In the genomic region with DNA sequence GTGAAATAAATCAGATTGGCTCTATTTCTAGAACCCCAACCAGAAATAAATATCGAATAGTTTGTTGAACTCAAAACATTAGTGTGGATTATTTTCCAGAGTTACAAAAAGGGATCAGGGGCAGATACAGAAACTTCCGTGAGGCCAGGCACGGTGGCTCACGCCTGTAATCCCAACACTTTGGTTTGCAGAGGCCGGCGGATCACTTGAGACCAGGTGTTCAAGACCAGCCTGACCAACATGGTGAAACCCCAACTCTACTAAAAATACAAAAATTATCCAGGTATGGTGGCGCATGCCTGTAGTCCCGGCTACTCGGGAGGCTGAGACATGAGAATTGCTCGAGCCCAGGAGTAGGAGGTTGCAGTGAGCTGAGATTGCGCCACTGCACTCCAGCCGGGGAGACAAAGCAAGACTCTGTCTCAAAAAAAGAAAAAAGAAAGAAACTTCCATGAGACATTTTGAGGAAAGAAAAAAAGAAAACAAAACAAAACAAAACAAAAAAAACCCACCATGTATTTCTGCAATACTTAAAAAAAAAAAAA, we compare ENCODE assay signal across 14 cellular contexts. TPM values are rescaled to one million over a fixed set of nuclear protein-coding genes. Genes with fewer than 3 reads are reported as not detected.
DNase-seq lines count a peak whose midpoint lies in the region; ATAC-seq and TF ChIP-seq lines count a peak whose summit lies in the region.
"Had no signal": no experiment of that assay in that cellular context is flagged by ENCODE, and none has a peak within 500 bp of the region (broad histone marks: within the 10 kb centered on the region; RNA-seq: fewer than 3 reads in every experiment).

No MANE protein-coding gene starts in this region.

- no peak overlapping the region for H3K4me3 ChIP-seq in breast epithelium
- peak overlapping the region; percentile 83 for H3K4me3 ChIP-seq in upper lobe of right lung
- no peak overlapping the region for H3K4me3 ChIP-seq in WERI-Rb-1 (ENCODE audit: low read depth, low read length)
- H3K4me3 ChIP-seq in transverse colon: no peak overlapping the region

- H3K4me3 Mint-ChIP-seq in MCF 10A (ENCODE audit: unreplicated experiment) (peak overlapping the region; percentile 84), memory B cell (peak overlapping the region; percentile 93)
- H3K4me3 Mint-ChIP-seq in activated T-helper 1 cell treated with anti-CD3 and anti-CD28 coated beads, Interleukin-12 subunit alpha, Interleukin-12 subunit beta, Interleukin-2, Interleukin-4 antibody, amounts not matched to agents 30 ng/mL and 10 ng/mL and 1 ng/mL, durations not matched to agents 14 hours and 24 hours and 36 hours: peak overlapping the region; percentile 96

- POLR2A ChIA-PET in MCF 10A (lab: Yijun Ruan, JAX): interaction anchor here (0.9 to 1.1 kb wide), 2 partner anchors 13 to 665 kb away, joined by 3 read pairs; no protein-coding TSS in a partner anchor

- no peak overlapping the region for H3K27ac Mint-ChIP-seq in MCF 10A (ENCODE audit: low read depth, unreplicated experiment)
- no peak overlapping the region for H3K27ac Mint-ChIP-seq in activated T-helper 1 cell treated with anti-CD3 and anti-CD28 coated beads, Interleukin-12 subunit alpha, Interleukin-12 subunit beta, Interleukin-2, Interleukin-4 antibody, amounts not matched to agents 30 ng/mL and 10 ng/mL and 1 ng/mL, durations not matched to agents 14 hours and 24 hours and 36 hours
- no peak overlapping the region for H3K27ac Mint-ChIP-seq in memory B cell

- 75 to 91% methylated on average over 7 to 12 of the region's 12 CpGs for WGBS in transverse colon (ENCODE audit: low coverage in 1 of 2), 2 donors

- TF ChIP-seq POLR2A in breast epithelium (IDR thresholded peaks at IDR 0.05) (no peak), transverse colon (IDR thresholded peaks at IDR 0.05) (no peak)

- in situ Hi-C loops in transverse colon (cut with MboI; ENCODE audit: low pct_ligation_motif_present in 1 of 4, low pct_unique_long_range_greater_than_20kb in 1 of 4, low sequenced_read_pairs in 3 of 4): no loop called here

- ATAC-seq in memory B cell (ENCODE audit: low read depth) (no peak), upper lobe of right lung (no peak)

- H3K27ac ChIP-seq in breast epithelium (no peak overlapping the region), upper lobe of right lung (no peak overlapping the region), WERI-Rb-1 (no peak overlapping the region), transverse colon (peak overlapping the region in 1 of 4 donors; percentile 83)
- H3K27ac ChIP-seq: C4-2B had no signal

- H3K27me3 Mint-ChIP-seq in MCF 10A (ENCODE audit: insufficient read depth, unreplicated experiment) (no peaks in the 10 kb centered on the region), memory B cell (no peaks in the 10 kb centered on the region)
- peaks cover 7% of the 10 kb centered on the region for H3K27me3 Mint-ChIP-seq in activated T-helper 1 cell treated with anti-CD3 and anti-CD28 coated beads, Interleukin-12 subunit alpha, Interleukin-12 subunit beta, Interleukin-2, Interleukin-4 antibody, amounts not matched to agents 30 ng/mL and 10 ng/mL and 1 ng/mL, durations not matched to agents 14 hours and 24 hours and 36 hours (ENCODE audit: insufficient read depth)

- H3K27me3 ChIP-seq in breast epithelium: no peaks in the 10 kb centered on the region
- no peaks in the 10 kb centered on the region for H3K27me3 ChIP-seq in upper lobe of right lung
- no peaks in the 10 kb centered on the region for H3K27me3 ChIP-seq in WERI-Rb-1 (ENCODE audit: insufficient read depth, low read depth, severe bottlenecking)
- no peaks in the 10 kb centered on the region for H3K27me3 ChIP-seq in transverse colon
- H3K27me3 ChIP-seq: ascending aorta had no signal

- no peaks in the 10 kb centered on the region for H3K9me3 Mint-ChIP-seq in MCF 10A (ENCODE audit: unreplicated experiment)
- H3K9me3 Mint-ChIP-seq in activated T-helper 1 cell treated with anti-CD3 and anti-CD28 coated beads, Interleukin-12 subunit alpha, Interleukin-12 subunit beta, Interleukin-2, Interleukin-4 antibody, amounts not matched to agents 30 ng/mL and 10 ng/mL and 1 ng/mL, durations not matched to agents 14 hours and 24 hours and 36 hours: no peaks in the 10 kb centered on the region
- H3K9me3 Mint-ChIP-seq in memory B cell: no peaks in the 10 kb centered on the region

- peaks cover 34% of the 10 kb centered on the region for H3K36me3 Mint-ChIP-seq in MCF 10A (ENCODE audit: insufficient read depth, unreplicated experiment)
- H3K36me3 Mint-ChIP-seq in activated T-helper 1 cell treated with anti-CD3 and anti-CD28 coated beads, Interleukin-12 subunit alpha, Interleukin-12 subunit beta, Interleukin-2, Interleukin-4 antibody, amounts not matched to agents 30 ng/mL and 10 ng/mL and 1 ng/mL, durations not matched to agents 14 hours and 24 hours and 36 hours (ENCODE audit: low read depth): peaks cover 40% of the 10 kb centered on the region
- peaks cover 16% of the 10 kb centered on the region for H3K36me3 Mint-ChIP-seq in memory B cell

- CTCF ChIA-PET in MCF 10A (lab: Yijun Ruan, JAX): interaction anchor here (0.5 to 0.6 kb wide), 3 partner anchors 14 to 991 kb away, joined by 3 to 4 read pairs (median 3); no protein-coding TSS in a partner anchor

- H3K4me1 Mint-ChIP-seq in MCF 10A (ENCODE audit: insufficient read depth, unreplicated experiment) (peaks cover 13% of the 10 kb centered on the region), memory B cell (peaks cover 15% of the 10 kb centered on the region)
- peaks cover 33% of the 10 kb centered on the region for H3K4me1 Mint-ChIP-seq in activated T-helper 1 cell treated with anti-CD3 and anti-CD28 coated beads, Interleukin-12 subunit alpha, Interleukin-12 subunit beta, Interleukin-2, Interleukin-4 antibody, amounts not matched to agents 30 ng/mL and 10 ng/mL and 1 ng/mL, durations not matched to agents 14 hours and 24 hours and 36 hours (ENCODE audit: low read depth)

- no peak for TF ChIP-seq CTCF in MCF 10A (IDR thresholded peaks at IDR 0.05; ENCODE audit: unreplicated experiment)
- TF ChIP-seq CTCF in breast epithelium (IDR thresholded peaks at IDR 0.05): no peak
- TF ChIP-seq CTCF in upper lobe of right lung (IDR thresholded peaks at IDR 0.05): no peak
- TF ChIP-seq CTCF in WERI-Rb-1 (IDR thresholded peaks at IDR 0.05; ENCODE audit: low read depth, low read length): no peak
- no peak for TF ChIP-seq CTCF in transverse colon (IDR thresholded peaks at IDR 0.05)

- no peaks in the 10 kb centered on the region for H3K9me3 ChIP-seq in breast epithelium
- no peaks in the 10 kb centered on the region for H3K9me3 ChIP-seq in upper lobe of right lung
- peaks cover 4% of the 10 kb centered on the region for H3K9me3 ChIP-seq in WERI-Rb-1 (ENCODE audit: severe bottlenecking)
- no peaks in the 10 kb centered on the region for H3K9me3 ChIP-seq in transverse colon
- H3K9me3 ChIP-seq: ascending aorta had no signal

- DNase-seq in MCF 10A (ENCODE audit: unreplicated experiment) (no peak), breast epithelium (ENCODE audit: low spot score in 2 of 2) (no peak), memory B cell (ENCODE audit: low spot score in 2 of 2) (no peak), upper lobe of right lung (no peak), WERI-Rb-1 (no peak), HuH-7.5 (ENCODE audit: low spot score) (no peak), transverse colon (no peak)
- no peak for DNase-seq in activated T-helper 1 cell treated with anti-CD3 and anti-CD28 coated beads, Interleukin-12 subunit alpha, Interleukin-12 subunit beta, Interleukin-2, Interleukin-4 antibody, amounts not matched to agents 30 ng/mL and 10 ng/mL and 1 ng/mL, durations not matched to agents 14 hours and 24 hours and 36 hours (ENCODE audit: low spot score)
- DNase-seq: GOT3; NCI-H446; stimulated activated CD4-positive, alpha-beta T cell treated with anti-CD3 and anti-CD28 coated beads, Interleukin-15, amount 100 ng/mL, for 24 hours; stimulated activated naive CD4-positive, alpha-beta T cell treated with Interleukin-2 at 50 U/mL for 16 hours had no signal

- peaks cover 0 to 7% of the 10 kb centered on the region in 2 donors for H3K4me1 ChIP-seq in breast epithelium
- peaks cover 11% of the 10 kb centered on the region for H3K4me1 ChIP-seq in upper lobe of right lung
- peaks cover 0 to 17% (median 10%) of the 10 kb centered on the region in 4 donors for H3K4me1 ChIP-seq in transverse colon
- H3K4me1 ChIP-seq: ascending aorta had no signal

- intact Hi-C loops in MCF 10A (cut with micrococcal nuclease) (no loop called here), breast epithelium (cut with DNase I; ENCODE audit: low total_unique reads) (no loop called here), upper lobe of right lung (cut with DNase I) (no loop called here), transverse colon (cut with DNase I; ENCODE audit: low total_unique reads) (no loop called here)
- intact Hi-C loops in activated T-helper 1 cell treated with anti-CD3 and anti-CD28 coated beads, Interleukin-12 subunit alpha, Interleukin-12 subunit beta, Interleukin-2, Interleukin-4 antibody, amounts not matched to agents 30 ng/mL and 10 ng/mL and 1 ng/mL, durations not matched to agents 14 hours and 24 hours and 36 hours (cut with micrococcal nuclease): loop anchor here (5.0 kb wide), 1 partner anchor 1016 kb away; no protein-coding TSS in a partner anchor

- no peaks in the 10 kb centered on the region for H3K36me3 ChIP-seq in breast epithelium
- peaks cover 32% of the 10 kb centered on the region for H3K36me3 ChIP-seq in upper lobe of right lung
- H3K36me3 ChIP-seq in WERI-Rb-1: peaks cover 48% of the 10 kb centered on the region
- peaks cover 0 to 29% (median 6%) of the 10 kb centered on the region in 4 donors for H3K36me3 ChIP-seq in transverse colon

- BruUV-seq in MCF 10A (replicated peaks; lab: Mats Ljungman, UMichigan): TSS peak; percentile 46

- TF ChIP-seq EP300 in transverse colon (IDR thresholded peaks at IDR 0.05; ENCODE audit: low read depth): no peak

RNA-seq across cellular contexts. Expression of gene FBXO21, which starts 2.1 kb away (rescaled TPM):
- total RNA-seq in MCF 10A (2022) (33.4 and 45.3 TPM in 2 replicates), breast epithelium (10 to 100 TPM; 64.0 to 99.0 (median 65.3) TPM), upper lobe of right lung (41.4 TPM), transverse colon (10 to 100 TPM; 31.6 to 56.9 (median 36.8) TPM)
- 24.8 and 25.2 TPM in 2 replicates for total RNA-seq in activated T-helper 1 cell treated with anti-CD3 and anti-CD28 coated beads, Interleukin-12 subunit alpha, Interleukin-12 subunit beta, Interleukin-2, Interleukin-4 antibody, amounts not matched to agents 30 ng/mL and 10 ng/mL and 1 ng/mL, durations not matched to agents 14 hours and 24 hours and 36 hours
